In the genomic region with DNA sequence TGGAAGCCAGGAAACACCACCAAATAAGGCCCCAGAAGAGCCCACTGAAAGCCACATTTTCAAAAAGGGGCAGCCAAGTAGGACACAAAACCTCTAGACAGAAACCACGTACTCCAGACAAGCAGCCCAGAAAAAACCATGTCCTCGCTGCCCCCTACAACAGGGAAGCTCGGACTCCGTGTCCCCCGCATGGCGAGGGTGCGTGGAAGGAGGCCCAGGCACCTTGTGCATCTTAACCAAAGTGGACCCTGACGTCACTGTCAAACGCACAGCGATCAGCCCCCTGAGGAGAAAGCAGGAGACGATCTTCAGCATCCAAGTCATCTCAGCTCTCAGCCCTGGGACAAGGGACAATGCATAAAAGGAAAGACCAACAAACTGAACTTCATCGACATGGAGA, we compare ENCODE assay signal across 13 cellular contexts.
DNase-seq lines count a peak whose midpoint lies in the region; ATAC-seq and TF ChIP-seq lines count a peak whose summit lies in the region.
"Had no signal": no experiment of that assay in that cellular context is flagged by ENCODE, and none has a peak within 500 bp of the region (broad histone marks: within the 10 kb centered on the region; RNA-seq: fewer than 3 reads in every experiment).

No MANE protein-coding gene starts in this region.

- no peak overlapping the region for H3K4me3 Mint-ChIP-seq in activated CD4-positive, alpha-beta T cell treated with anti-CD3 and anti-CD28 coated beads, Interleukin-2, amount 10 ng/mL, durations not matched to agents 24 days and 14 days
- H3K4me3 Mint-ChIP-seq in activated naive CD4-positive, alpha-beta T cell treated with anti-CD3 and anti-CD28 coated beads, Interleukin-2, amount 50 U/mL, for 24 hours, result no peak overlapping the region
- H3K4me3 Mint-ChIP-seq in activated T-helper 17 cell treated with anti-CD3 and anti-CD28 coated beads, Interleukin-2, amount 50 U/mL, for 72 hours, result no peak overlapping the region
- no peak overlapping the region for H3K4me3 Mint-ChIP-seq in stimulated activated effector memory CD8-positive, alpha-beta T cell treated with anti-CD3 and anti-CD28 coated beads, Interleukin-12 subunit alpha, Interleukin-12 subunit beta, amount 100 ng/mL, for 72 hours
- H3K4me3 Mint-ChIP-seq: CD4-positive, CD25-positive, alpha-beta regulatory T cell had no signal

- peak overlapping the region; percentile 22 for H3K27ac Mint-ChIP-seq in activated CD4-positive, alpha-beta T cell treated with anti-CD3 and anti-CD28 coated beads, Interleukin-2, amount 10 ng/mL, durations not matched to agents 24 days and 14 days
- peak overlapping the region; percentile 12 for H3K27ac Mint-ChIP-seq in activated naive CD4-positive, alpha-beta T cell treated with anti-CD3 and anti-CD28 coated beads, Interleukin-2, amount 50 U/mL, for 24 hours
- peak overlapping the region; percentile 21 for H3K27ac Mint-ChIP-seq in activated T-helper 17 cell treated with anti-CD3 and anti-CD28 coated beads, Interleukin-2, amount 50 U/mL, for 72 hours
- peak overlapping the region; percentile 51 for H3K27ac Mint-ChIP-seq in stimulated activated effector memory CD8-positive, alpha-beta T cell treated with anti-CD3 and anti-CD28 coated beads, Interleukin-12 subunit alpha, Interleukin-12 subunit beta, amount 100 ng/mL, for 72 hours

- DNase-seq in activated CD4-positive, alpha-beta T cell treated with anti-CD3 and anti-CD28 coated beads, Interleukin-2, amount 10 ng/mL, durations not matched to agents 24 days and 14 days, result no peak
- DNase-seq in activated CD4-positive, alpha-beta T cell treated with anti-CD3 and anti-CD28 coated beads, Interleukin-2, amount 50 U/mL, for 48 hours, result no peak
- no peak for DNase-seq in activated naive CD4-positive, alpha-beta T cell (lab: John Stamatoyannopoulos, UW)
- no peak for DNase-seq in stimulated activated effector memory CD8-positive, alpha-beta T cell treated with anti-CD3 and anti-CD28 coated beads, Interleukin-12 subunit alpha, Interleukin-12 subunit beta, amount 100 ng/mL, for 72 hours (ENCODE audit: low spot score in 2 of 2)
- DNase-seq in GM19240 (ENCODE audit: insufficient read length, low spot score) (no peak), foreskin fibroblast (no peak)
- DNase-seq: CD4-positive, CD25-positive, alpha-beta regulatory T cell; DMS53; GF-D8; GOT3 had no signal

- ATAC-seq in activated T-helper 17 cell treated with anti-CD3 and anti-CD28 coated beads, Interleukin-2, amount 50 U/mL, for 72 hours (replicated peaks), result no peak
- no peak for ATAC-seq in stimulated activated effector memory CD8-positive, alpha-beta T cell treated with anti-CD3 and anti-CD28 coated beads, Interleukin-12 subunit alpha, Interleukin-12 subunit beta, amount 100 ng/mL, for 72 hours

- no peak overlapping the region for H3K4me3 ChIP-seq in foreskin fibroblast (ENCODE audit: low read depth in 1 of 2, low read length in 2 of 2)
- H3K4me3 ChIP-seq: HAP-1 had no signal

- peaks cover 19% of the 10 kb centered on the region for H3K36me3 Mint-ChIP-seq in activated CD4-positive, alpha-beta T cell treated with anti-CD3 and anti-CD28 coated beads, Interleukin-2, amount 10 ng/mL, durations not matched to agents 24 days and 14 days (ENCODE audit: low read depth)
- H3K36me3 Mint-ChIP-seq in activated naive CD4-positive, alpha-beta T cell treated with anti-CD3 and anti-CD28 coated beads, Interleukin-2, amount 50 U/mL, for 24 hours, result peaks cover 15% of the 10 kb centered on the region
- peaks cover 31% of the 10 kb centered on the region for H3K36me3 Mint-ChIP-seq in activated T-helper 17 cell treated with anti-CD3 and anti-CD28 coated beads, Interleukin-2, amount 50 U/mL, for 72 hours (ENCODE audit: low read depth)
- no peaks in the 10 kb centered on the region for H3K36me3 Mint-ChIP-seq in stimulated activated effector memory CD8-positive, alpha-beta T cell treated with anti-CD3 and anti-CD28 coated beads, Interleukin-12 subunit alpha, Interleukin-12 subunit beta, amount 100 ng/mL, for 72 hours

- peaks cover 3% of the 10 kb centered on the region for H3K4me1 Mint-ChIP-seq in activated CD4-positive, alpha-beta T cell treated with anti-CD3 and anti-CD28 coated beads, Interleukin-2, amount 10 ng/mL, durations not matched to agents 24 days and 14 days
- H3K4me1 Mint-ChIP-seq in activated naive CD4-positive, alpha-beta T cell treated with anti-CD3 and anti-CD28 coated beads, Interleukin-2, amount 50 U/mL, for 24 hours, result peaks cover 12% of the 10 kb centered on the region
- no peaks in the 10 kb centered on the region for H3K4me1 Mint-ChIP-seq in activated T-helper 17 cell treated with anti-CD3 and anti-CD28 coated beads, Interleukin-2, amount 50 U/mL, for 72 hours
- H3K4me1 Mint-ChIP-seq in stimulated activated effector memory CD8-positive, alpha-beta T cell treated with anti-CD3 and anti-CD28 coated beads, Interleukin-12 subunit alpha, Interleukin-12 subunit beta, amount 100 ng/mL, for 72 hours, result peaks cover 20% of the 10 kb centered on the region

- no peaks in the 10 kb centered on the region for H3K27me3 Mint-ChIP-seq in activated CD4-positive, alpha-beta T cell treated with anti-CD3 and anti-CD28 coated beads, Interleukin-2, amount 10 ng/mL, durations not matched to agents 24 days and 14 days
- no peaks in the 10 kb centered on the region for H3K27me3 Mint-ChIP-seq in activated naive CD4-positive, alpha-beta T cell treated with anti-CD3 and anti-CD28 coated beads, Interleukin-2, amount 50 U/mL, for 24 hours
- H3K27me3 Mint-ChIP-seq in activated T-helper 17 cell treated with anti-CD3 and anti-CD28 coated beads, Interleukin-2, amount 50 U/mL, for 72 hours, result no peaks in the 10 kb centered on the region
- H3K27me3 Mint-ChIP-seq: CD4-positive, CD25-positive, alpha-beta regulatory T cell had no signal

- intact Hi-C loops in activated CD4-positive, alpha-beta T cell treated with anti-CD3 and anti-CD28 coated beads, Interleukin-2, amount 10 ng/mL, durations not matched to agents 24 days and 14 days (cut with micrococcal nuclease), result no loop called here

- H3K9me3 Mint-ChIP-seq in activated CD4-positive, alpha-beta T cell treated with anti-CD3 and anti-CD28 coated beads, Interleukin-2, amount 10 ng/mL, durations not matched to agents 24 days and 14 days, result no peaks in the 10 kb centered on the region
- H3K9me3 Mint-ChIP-seq in activated naive CD4-positive, alpha-beta T cell treated with anti-CD3 and anti-CD28 coated beads, Interleukin-2, amount 50 U/mL, for 24 hours, result no peaks in the 10 kb centered on the region
- H3K9me3 Mint-ChIP-seq in activated T-helper 17 cell treated with anti-CD3 and anti-CD28 coated beads, Interleukin-2, amount 50 U/mL, for 72 hours, result no peaks in the 10 kb centered on the region
- no peaks in the 10 kb centered on the region for H3K9me3 Mint-ChIP-seq in stimulated activated effector memory CD8-positive, alpha-beta T cell treated with anti-CD3 and anti-CD28 coated beads, Interleukin-12 subunit alpha, Interleukin-12 subunit beta, amount 100 ng/mL, for 72 hours
- H3K9me3 Mint-ChIP-seq: CD4-positive, CD25-positive, alpha-beta regulatory T cell had no signal

- no peak for TF ChIP-seq CTCF in foreskin fibroblast (IDR thresholded peaks at IDR 0.05; ENCODE audit: low read depth, low read length)
